In genomic region chr7:24706211-24707165, GRCh38 we compare ENCODE assay signal across 15 cellular contexts. TPM values are rescaled to one million over a fixed set of nuclear protein-coding genes. Genes with fewer than 3 reads are reported as not detected.
DNase-seq lines count a peak whose midpoint lies in the region; ATAC-seq lines count a peak whose summit lies in the region.
"Had no signal": no experiment of that assay in that cellular context is flagged by ENCODE, and none has a peak within 500 bp of the region (broad histone marks: within the 10 kb centered on the region; RNA-seq: fewer than 3 reads in every experiment).

No MANE protein-coding gene starts in this region.

- DNase-seq in G401 (ENCODE audit: low spot score) (peak; percentile 25), H7 (peak; percentile 46), islet precursor cell (peak; percentile 44), retina (peak; percentile 49), NCI-H82 treated with DMSO at 0.1 percent for 48 hours (lab: John Stamatoyannopoulos, UW; ENCODE audit: unreplicated experiment) (no peak), NCI-H1417 treated with DMSO at 0.1 percent for 48 hours (lab: John Stamatoyannopoulos, UW) (no peak), MV-4-11 (lab: John Stamatoyannopoulos, UW) (no peak)
- DNase-seq: COR-L47, H9, NCI-H1048, NCI-H2081 treated with DMSO at 0.1 percent for 48 hours, NCI-H524, Peyer's patch, SHP77 treated with DMSO at 0.1 percent for 48 hours had no signal

- H3K4me3 ChIP-seq in H7 (ENCODE audit: insufficient read depth, low read depth, low read length), result no peak overlapping the region
- H3K4me3 ChIP-seq: Peyer's patch had no signal

- in situ Hi-C loops in G401 (cut with HindIII; ENCODE audit: low sequenced_read_pairs), result no loop called here

- no peaks in the 10 kb centered on the region for H3K36me3 ChIP-seq in H7 (replicated peaks; ENCODE audit: control insufficient read depth, insufficient read depth, low read length)

- H3K27me3 ChIP-seq in H7 (ENCODE audit: control insufficient read depth, insufficient read depth, low read length), result no peaks in the 10 kb centered on the region
- H3K27me3 ChIP-seq: Peyer's patch had no signal

- no peak for ATAC-seq in HG03097 (IDR thresholded peaks at IDR 0.05; ENCODE audit: low FRiP score, unreplicated experiment)

RNA-seq across cellular contexts. Expression of gene GSDME, which starts 50.8 kb away (rescaled TPM):
- total RNA-seq in G401 (2014; rRNA removed; shearing (Covaris generic)), result 1.3 and 4.8 TPM in 2 replicates
- total RNA-seq in H7 (2014; rRNA removed; shearing (Covaris generic)), result 0.48 TPM in 2 replicates

Comparison
In these comparisons a context has a peak if more than half of its experiments do, and no peak if none do; other contexts are left out.
1. DNase-seq: peak in G401 (single experiment), H7 (single experiment), islet precursor cell (single experiment) and retina (single experiment); none in NCI-H82 treated with DMSO at 0.1 percent for 48 hours (single experiment), NCI-H1417 treated with DMSO at 0.1 percent for 48 hours (single experiment) and MV-4-11 (single experiment).